In genomic region chr17:7380855-7381683, GRCh38 we compare ENCODE assay signal across 9 cellular contexts. TPM values are rescaled to one million over a fixed set of nuclear protein-coding genes. Genes with fewer than 3 reads are reported as not detected.
DNase-seq lines count a peak whose midpoint lies in the region; TF ChIP-seq lines count a peak whose summit lies in the region.
"Had no signal": no experiment of that assay in that cellular context is flagged by ENCODE, and none has a peak within 500 bp of the region (broad histone marks: within the 10 kb centered on the region; RNA-seq: fewer than 3 reads in every experiment).

TSS of gene TNK1 (plus strand) at chr17:7381089. CDS start at chr17:7382927, 1,838 bp downstream.

- H3K27ac ChIP-seq in endodermal cell (ENCODE audit: low read depth, low read length), result no peak within 1 kb of the TSS
- peak within 1 kb of the TSS; percentile 59 for H3K27ac ChIP-seq in vagina
- H3K27ac ChIP-seq: HL-60 had no signal

- H3K9ac ChIP-seq in endodermal cell (ENCODE audit: extremely low read depth, low read length, poor library complexity, severe bottlenecking), result peak within 1 kb of the TSS; percentile 45

- TF ChIP-seq CTCF in endodermal cell (conservative IDR thresholded peaks at IDR 0.05), result peak; percentile 37
- no peak for TF ChIP-seq CTCF in mesothelial cell of epicardium (IDR thresholded peaks at IDR 0.05; ENCODE audit: unreplicated experiment)
- no peak for TF ChIP-seq CTCF in vagina (IDR thresholded peaks at IDR 0.05)

- H3K27ac Mint-ChIP-seq in activated T-cell treated with anti-CD3 and anti-CD28 coated beads, Interleukin-2, amount 50 U/mL, for 24 hours, result peak within 1 kb of the TSS; percentile 40
- H3K27ac Mint-ChIP-seq in endodermal cell (no peak within 1 kb of the TSS), mesothelial cell of epicardium (peak within 1 kb of the TSS; percentile 82)

- H3K36me3 ChIP-seq in endodermal cell (ENCODE audit: control insufficient read depth, insufficient read depth, low read length) (no peaks in the 10 kb centered on the region), vagina (no peaks in the 10 kb centered on the region)

- peaks cover 4% of the 10 kb centered on the region for H3K4me1 ChIP-seq in endodermal cell (ENCODE audit: control insufficient read depth, insufficient read depth, low read length)
- peaks cover 39% of the 10 kb centered on the region for H3K4me1 ChIP-seq in vagina

- H3K36me3 Mint-ChIP-seq in activated T-cell treated with anti-CD3 and anti-CD28 coated beads, Interleukin-2, amount 50 U/mL, for 24 hours (ENCODE audit: low read depth), result no peaks in the 10 kb centered on the region
- H3K36me3 Mint-ChIP-seq in endodermal cell (ENCODE audit: low read depth) (peaks cover 6% of the 10 kb centered on the region), mesothelial cell of epicardium (peaks cover 4% of the 10 kb centered on the region)

- H3K9me3 ChIP-seq in endodermal cell (ENCODE audit: control insufficient read depth, low read length), result peaks cover 9% of the 10 kb centered on the region
- no peaks in the 10 kb centered on the region for H3K9me3 ChIP-seq in vagina

- DNase-seq in activated T-cell treated with anti-CD3 and anti-CD28 coated beads, Interleukin-2, amount 50 U/mL, for 24 hours, result no peak
- DNase-seq in activated T-cell treated with anti-CD3 and anti-CD28 coated beads, Interleukin-2, amount 50 U/mL, for 1 hour, result no peak
- DNase-seq in endodermal cell (peak; percentile 87), mesothelial cell of epicardium (ENCODE audit: low spot score in 2 of 2, unreplicated experiment in 2 of 2) (no peak), vagina (ENCODE audit: extremely low spot score in 2 of 2) (no peak), hippocampal formation (lab: John Stamatoyannopoulos, UW) (no peak), SIG-M5 (lab: John Stamatoyannopoulos, UW) (no peak)
- no peak for DNase-seq in stimulated activated CD4-positive, alpha-beta T cell treated with anti-CD3 and anti-CD28 coated beads, Interleukin-4, amount 100 ng/mL, for 4 hours

- H3K4me3 Mint-ChIP-seq in activated T-cell treated with anti-CD3 and anti-CD28 coated beads, Interleukin-2, amount 50 U/mL, for 24 hours, result no peak within 1 kb of the TSS
- H3K4me3 Mint-ChIP-seq in endodermal cell, result peak within 1 kb of the TSS; percentile 72
- H3K4me3 Mint-ChIP-seq in mesothelial cell of epicardium, result peak within 1 kb of the TSS; percentile 79

- H3K27me3 ChIP-seq in endodermal cell (ENCODE audit: control insufficient read depth, insufficient read depth, low read length, poor library complexity, severe bottlenecking) (peaks cover 39% of the 10 kb centered on the region), vagina (no peaks in the 10 kb centered on the region)

- peaks cover 10% of the 10 kb centered on the region for H3K4me1 Mint-ChIP-seq in activated T-cell treated with anti-CD3 and anti-CD28 coated beads, Interleukin-2, amount 50 U/mL, for 24 hours (ENCODE audit: low read depth)
- H3K4me1 Mint-ChIP-seq in endodermal cell, result peaks cover 9% of the 10 kb centered on the region
- H3K4me1 Mint-ChIP-seq in mesothelial cell of epicardium, result peaks cover 15% of the 10 kb centered on the region

- peak within 1 kb of the TSS; percentile 84 for H3K4me3 ChIP-seq in endodermal cell (ENCODE audit: low read length)
- H3K4me3 ChIP-seq in vagina, result peak within 1 kb of the TSS; percentile 57 to 61

- TF ChIP-seq POLR2A in vagina (IDR thresholded peaks at IDR 0.05), result peak in 1 of 2 donors; percentile 61

- WGBS in endodermal cell (ENCODE audit: insufficient coverage in 1 of 2, insufficient read length in 1 of 2), 2 experiments, result 7 to 9% methylated on average over 27 to 52 of the region's 52 CpGs

- no peaks in the 10 kb centered on the region for H3K9me3 Mint-ChIP-seq in activated T-cell treated with anti-CD3 and anti-CD28 coated beads, Interleukin-2, amount 50 U/mL, for 24 hours
- peaks cover 5% of the 10 kb centered on the region for H3K9me3 Mint-ChIP-seq in endodermal cell
- H3K9me3 Mint-ChIP-seq in mesothelial cell of epicardium, result peaks cover 6% of the 10 kb centered on the region

- H3K27me3 Mint-ChIP-seq in activated T-cell treated with anti-CD3 and anti-CD28 coated beads, Interleukin-2, amount 50 U/mL, for 24 hours, result peaks cover 42% of the 10 kb centered on the region
- H3K27me3 Mint-ChIP-seq in endodermal cell (ENCODE audit: insufficient read depth) (peaks cover 47% of the 10 kb centered on the region), mesothelial cell of epicardium (ENCODE audit: low read depth) (peaks cover 41% of the 10 kb centered on the region)

- intact Hi-C loops in vagina (cut with DNase I), result no loop called here

RNA-seq across cellular contexts. Expression of gene TNK1, which starts in this region (rescaled TPM):
- 10 to 100 TPM; 11.0 to 11.7 TPM for total RNA-seq in endodermal cell
- 2.7 TPM for polyA plus RNA-seq in endodermal cell (2013, experiment 1 of 2)
- 1.7 TPM for polyA plus RNA-seq in endodermal cell (2013, experiment 2 of 2)
- total RNA-seq in mesothelial cell of epicardium, result 8.2 to 9.9 TPM (median 9.0 TPM) in 3 replicates
- total RNA-seq in vagina, result 10.1 TPM
